In the genomic region with DNA sequence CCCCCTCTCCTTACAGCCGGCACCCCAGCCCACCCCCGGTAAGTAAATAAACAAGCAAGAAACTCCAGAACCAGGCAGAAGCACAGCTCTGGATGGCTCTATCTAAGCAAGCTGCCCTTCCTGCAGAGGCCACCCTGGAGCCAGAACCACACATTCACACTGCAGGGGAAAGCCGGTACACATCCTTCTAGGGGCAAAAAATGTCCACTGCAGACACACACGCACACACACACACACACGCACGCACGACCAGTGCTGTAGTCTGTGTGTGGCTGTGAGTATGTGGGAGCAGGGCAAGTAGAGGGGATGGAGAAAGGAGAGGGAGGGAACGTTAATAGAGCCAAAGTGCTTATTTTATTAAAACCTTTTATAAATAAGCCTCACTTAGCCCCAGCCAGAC, we compare ENCODE assay signal across 16 cellular contexts.
DNase-seq lines count a peak whose midpoint lies in the region; ATAC-seq and TF ChIP-seq lines count a peak whose summit lies in the region.
"Had no signal": no experiment of that assay in that cellular context is flagged by ENCODE, and none has a peak within 500 bp of the region (broad histone marks: within the 10 kb centered on the region; RNA-seq: fewer than 3 reads in every experiment).

No MANE protein-coding gene starts in this region.

- H3K36me3 Mint-ChIP-seq in activated CD4-positive, alpha-beta T cell treated with anti-CD3 and anti-CD28 coated beads, Interleukin-2, amount 10 ng/mL, durations not matched to agents 24 days and 14 days (ENCODE audit: low read depth) = no peaks in the 10 kb centered on the region
- H3K36me3 Mint-ChIP-seq: CD4-positive, alpha-beta memory T cell had no signal

- H3K27me3 Mint-ChIP-seq in activated CD4-positive, alpha-beta T cell treated with anti-CD3 and anti-CD28 coated beads, Interleukin-2, amount 10 ng/mL, durations not matched to agents 24 days and 14 days = peaks cover 10% of the 10 kb centered on the region

- no peak overlapping the region for H3K27ac Mint-ChIP-seq in activated CD4-positive, alpha-beta T cell treated with anti-CD3 and anti-CD28 coated beads, Interleukin-2, amount 10 ng/mL, durations not matched to agents 24 days and 14 days
- H3K27ac Mint-ChIP-seq: activated B cell treated with CpG ODN at 0.5 μM for 24 hours; CD4-positive, alpha-beta memory T cell had no signal

- no peak for TF ChIP-seq POLR2A in right lobe of liver (IDR thresholded peaks at IDR 0.05)

- H3K4me1 Mint-ChIP-seq in activated CD4-positive, alpha-beta T cell treated with anti-CD3 and anti-CD28 coated beads, Interleukin-2, amount 10 ng/mL, durations not matched to agents 24 days and 14 days = no peaks in the 10 kb centered on the region
- H3K4me1 Mint-ChIP-seq: activated B cell treated with CpG ODN at 0.5 μM for 24 hours; CD4-positive, alpha-beta memory T cell had no signal

- H3K27me3 ChIP-seq in colonic mucosa (no peaks in the 10 kb centered on the region), right lobe of liver (no peaks in the 10 kb centered on the region), thoracic aorta (replicated peaks; ENCODE audit: insufficient read depth) (no peaks in the 10 kb centered on the region)

- no peak overlapping the region for H3K4me3 ChIP-seq in colonic mucosa
- H3K4me3 ChIP-seq in right lobe of liver = no peak overlapping the region
- peak overlapping the region; percentile 37 for H3K4me3 ChIP-seq in thoracic aorta

- TF ChIP-seq CTCF in colonic mucosa (IDR thresholded peaks at IDR 0.05) = no peak
- no peak for TF ChIP-seq CTCF in right lobe of liver (IDR thresholded peaks at IDR 0.05)
- no peak for TF ChIP-seq CTCF in thoracic aorta (IDR thresholded peaks at IDR 0.05)

- H3K27ac ChIP-seq in colonic mucosa (no peak overlapping the region), right lobe of liver (no peak overlapping the region), thoracic aorta (peak overlapping the region; percentile 91 to 95)
- H3K27ac ChIP-seq: 22Rv1 had no signal

- H3K9me3 Mint-ChIP-seq in activated CD4-positive, alpha-beta T cell treated with anti-CD3 and anti-CD28 coated beads, Interleukin-2, amount 10 ng/mL, durations not matched to agents 24 days and 14 days = no peaks in the 10 kb centered on the region
- H3K9me3 Mint-ChIP-seq: activated B cell treated with CpG ODN at 0.5 μM for 24 hours; CD4-positive, alpha-beta memory T cell had no signal

- ATAC-seq in right lobe of liver (peak in 3 of 4 donors; percentile 10 to 19 (median 15)), thoracic aorta (ENCODE audit: insufficient number of reproducible peaks, low FRiP score, low read depth) (peak; percentile 80), HG02973 (IDR thresholded peaks at IDR 0.05; ENCODE audit: unreplicated experiment) (no peak)

- no peaks in the 10 kb centered on the region for H3K4me1 ChIP-seq in colonic mucosa
- peaks cover 0 to 9% (median 0%) of the 10 kb centered on the region in 4 donors for H3K4me1 ChIP-seq in right lobe of liver
- peaks cover 62 to 98% of the 10 kb centered on the region in 2 donors for H3K4me1 ChIP-seq in thoracic aorta (ENCODE audit: control insufficient read depth in 1 of 2, low read depth in 2 of 2)

- H3K9me3 ChIP-seq in colonic mucosa = no peaks in the 10 kb centered on the region
- H3K9me3 ChIP-seq in right lobe of liver = no peaks in the 10 kb centered on the region
- H3K9me3 ChIP-seq in thoracic aorta = no peaks in the 10 kb centered on the region

- DNase-seq in DMS53 (lab: John Stamatoyannopoulos, UW) (peak; percentile 48), DMS53 treated with DMSO at 0.1 percent for 48 hours (lab: John Stamatoyannopoulos, UW; ENCODE audit: unreplicated experiment) (no peak), colonic mucosa (peak; percentile 39), right lobe of liver (no peak), thoracic aorta (ENCODE audit: low spot score) (no peak), amygdala (lab: John Stamatoyannopoulos, UW) (no peak)
- DNase-seq in activated CD4-positive, alpha-beta T cell treated with anti-CD3 and anti-CD28 coated beads, Interleukin-2, amount 10 ng/mL, durations not matched to agents 24 days and 14 days = no peak
- DNase-seq: activated B cell treated with CpG ODN at 0.5 μM for 24 hours; activated CD8-positive, alpha-beta memory T cell treated with anti-CD3 and anti-CD28 coated beads, Interleukin-2, amount 50 U/mL, for 4 hours; CD4-positive, alpha-beta memory T cell; H7; Kasumi-1; NCI-H2107; stimulated activated naive CD4-positive, alpha-beta T cell had no signal

- no peaks in the 10 kb centered on the region for H3K36me3 ChIP-seq in colonic mucosa
- no peaks in the 10 kb centered on the region for H3K36me3 ChIP-seq in right lobe of liver
- no peaks in the 10 kb centered on the region for H3K36me3 ChIP-seq in thoracic aorta

- WGBS in right lobe of liver (ENCODE audit: insufficient coverage, low coverage, low lambda C conversion rate, missing lambda C conversion rate) = 46% methylated on average over 4 of the region's 8 CpGs

- no peak overlapping the region for H3K9ac ChIP-seq in colonic mucosa (ENCODE audit: low read depth in 2 of 2, low read length in 2 of 2)

- no peak overlapping the region for H3K4me3 Mint-ChIP-seq in activated CD4-positive, alpha-beta T cell treated with anti-CD3 and anti-CD28 coated beads, Interleukin-2, amount 10 ng/mL, durations not matched to agents 24 days and 14 days
- H3K4me3 Mint-ChIP-seq: activated B cell treated with CpG ODN at 0.5 μM for 24 hours; CD4-positive, alpha-beta memory T cell had no signal

- intact Hi-C loops in colonic mucosa (cut with DNase I) (no loop called here), right lobe of liver (cut with DNase I) (no loop called here)
- intact Hi-C loops in activated CD4-positive, alpha-beta T cell treated with anti-CD3 and anti-CD28 coated beads, Interleukin-2, amount 10 ng/mL, durations not matched to agents 24 days and 14 days (cut with micrococcal nuclease) = no loop called here

Comparison
In these comparisons a context has a peak if more than half of its experiments do, and no peak if none do; other contexts are left out.
1. DNase-seq: peak in DMS53 (single experiment) and colonic mucosa (single experiment); none in DMS53 treated with DMSO at 0.1 percent for 48 hours (single experiment), right lobe of liver (0 of 3), thoracic aorta (single experiment), amygdala (0 of 56) and activated CD4-positive, alpha-beta T cell treated with anti-CD3 and anti-CD28 coated beads, Interleukin-2, amount 10 ng/mL, durations not matched to agents 24 days and 14 days (single experiment).
2. H3K27ac ChIP-seq: peak in thoracic aorta (2 of 2); none in colonic mucosa (single experiment) and right lobe of liver (0 of 3).